Comparison of ENCODE assay signal across 1 cellular context in the genomic region with DNA sequence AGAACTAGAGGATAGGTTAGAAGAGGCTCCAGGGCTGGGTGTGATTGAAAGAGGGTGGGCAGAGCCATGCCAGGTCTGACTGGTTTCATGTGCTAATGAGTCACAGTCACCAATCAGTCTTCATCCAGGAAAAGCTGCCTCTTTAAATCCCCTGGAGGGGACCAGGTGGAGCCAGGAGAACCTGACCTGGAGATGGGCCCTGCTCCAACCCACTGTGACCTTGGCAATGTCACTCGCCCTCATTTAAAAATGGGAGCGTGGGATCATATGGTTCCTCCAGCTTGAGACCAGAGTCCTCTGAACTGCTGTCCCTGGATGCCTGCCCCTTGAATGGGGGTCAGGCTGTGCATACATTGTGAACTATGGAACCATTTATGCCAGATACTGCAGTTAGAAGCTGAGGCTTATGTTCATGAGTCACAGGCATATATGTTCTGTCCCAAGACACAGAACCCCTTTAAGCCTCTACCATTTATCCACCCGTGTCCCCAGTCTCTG.
TF ChIP-seq lines count a peak whose summit lies in the region.

No MANE protein-coding gene starts in this region.

TF ChIP-seq in K562, 482 proteins besides CTCF, POLR2A, EP300 and RAD21 (continued from another document):
- no peak for TF ChIP-seq ZNF518B (CRISPR knock-in tag; IDR thresholded peaks at IDR 0.05)
- peak; percentile 27; the same call in 1 of the 2 replicates for TF ChIP-seq ESRRA (IDR thresholded peaks at IDR 0.05; ENCODE audit: borderline replicate concordance, low read depth)
- TF ChIP-seq, protein P1, sequence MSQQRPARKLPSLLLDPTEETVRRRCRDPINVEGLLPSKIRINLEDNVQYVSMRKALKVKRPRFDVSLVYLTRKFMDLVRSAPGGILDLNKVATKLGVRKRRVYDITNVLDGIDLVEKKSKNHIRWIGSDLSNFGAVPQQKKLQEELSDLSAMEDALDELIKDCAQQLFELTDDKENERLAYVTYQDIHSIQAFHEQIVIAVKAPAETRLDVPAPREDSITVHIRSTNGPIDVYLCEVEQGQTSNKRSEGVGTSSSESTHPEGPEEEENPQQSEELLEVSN (IDR thresholded peaks at IDR 0.05; ENCODE audit: borderline replicate concordance in 1 of 2, extremely low read depth in 1 of 2, insufficient read depth in 1 of 2, insufficient read length in 1 of 2, low read depth in 1 of 2, low read length in 1 of 2, poor library complexity in 1 of 2, severe bottlenecking in 1 of 2): no peak
